Comparison of ENCODE assay signal across 16 cellular contexts in the genomic region with DNA sequence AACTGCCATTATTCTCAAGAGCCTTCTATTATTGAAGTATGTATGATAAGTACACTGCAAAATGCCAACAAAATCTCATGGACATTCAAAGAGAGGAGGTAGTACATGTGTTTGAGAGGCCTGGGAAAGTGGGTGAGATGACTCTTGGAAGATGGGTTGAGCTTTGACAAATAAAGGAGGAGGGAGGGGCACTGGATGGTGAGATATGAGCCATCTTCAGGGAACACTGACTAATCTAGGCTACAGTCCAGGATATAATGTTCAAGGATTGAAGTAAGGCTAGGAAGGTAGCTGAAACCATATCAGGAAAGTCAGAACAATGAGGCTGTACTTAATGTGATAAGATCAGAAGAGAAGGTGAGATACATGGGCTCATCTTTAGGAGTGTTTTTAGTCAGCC.
"Had no signal": no experiment of that assay in that cellular context is flagged by ENCODE, and none has a peak within 500 bp of the region (broad histone marks: within the 10 kb centered on the region; RNA-seq: fewer than 3 reads in every experiment).

No MANE protein-coding gene starts in this region.

- H3K27ac Mint-ChIP-seq: activated CD4-positive, alpha-beta T cell treated with anti-CD3 and anti-CD28 coated beads, Interleukin-2, amount 10 ng/mL, durations not matched to agents 7 days and 5 days; activated naive CD8-positive, alpha-beta T cell treated with anti-CD3 and anti-CD28 coated beads for 36 hours; activated T-helper 1 cell treated with anti-CD3 and anti-CD28 coated beads, Interleukin-12 subunit alpha, Interleukin-12 subunit beta, Interleukin-2, Interleukin-4 antibody, amounts not matched to agents 30 ng/mL and 10 ng/mL and 1 ng/mL, durations not matched to agents 14 hours and 24 hours and 36 hours; dendritic cell treated with granulocyte-macrophage colony-stimulating factor and Interleukin-4, amounts not matched to agents 40 ng/mL and 50 ng/mL, for 4 days; effector memory CD8-positive, alpha-beta T cell; natural killer cell; stimulated activated naive B cell treated with anti-CD40 and anti-IgM and Interleukin-4, amounts not matched to agents 10 μg/mL and 1 μg/mL and 100 μg/mL, for 72 hours; T-helper 2 cell treated with Interferon-gamma antibody and Interleukin-4, amounts not matched to agents 5 μg/mL and 100 μg/mL, for 36 hours had no signal

- H3K27me3 Mint-ChIP-seq: activated CD4-positive, alpha-beta T cell treated with anti-CD3 and anti-CD28 coated beads, Interleukin-2, amount 10 ng/mL, durations not matched to agents 7 days and 5 days; activated naive CD8-positive, alpha-beta T cell treated with anti-CD3 and anti-CD28 coated beads for 36 hours; dendritic cell treated with granulocyte-macrophage colony-stimulating factor and Interleukin-4, amounts not matched to agents 40 ng/mL and 50 ng/mL, for 4 days; effector memory CD8-positive, alpha-beta T cell; stimulated activated naive B cell treated with anti-CD40 and anti-IgM and Interleukin-4, amounts not matched to agents 10 μg/mL and 1 μg/mL and 100 μg/mL, for 72 hours had no signal

- H3K4me1 Mint-ChIP-seq: activated CD4-positive, alpha-beta T cell treated with anti-CD3 and anti-CD28 coated beads, Interleukin-2, amount 10 ng/mL, durations not matched to agents 7 days and 5 days; activated naive CD8-positive, alpha-beta T cell treated with anti-CD3 and anti-CD28 coated beads for 36 hours; natural killer cell; stimulated activated naive B cell treated with anti-CD40 and anti-IgM and Interleukin-4, amounts not matched to agents 10 μg/mL and 1 μg/mL and 100 μg/mL, for 72 hours had no signal

- H3K9me3 ChIP-seq: thyroid gland had no signal

- ATAC-seq: effector memory CD8-positive, alpha-beta T cell; natural killer cell; stimulated activated naive B cell treated with anti-CD40 and anti-IgM and Interleukin-4, amounts not matched to agents 10 μg/mL and 1 μg/mL and 100 μg/mL, for 72 hours had no signal

- H3K27ac ChIP-seq: hepatocyte, thyroid gland had no signal

- H3K4me3 ChIP-seq: hepatocyte, thyroid gland had no signal

- H3K9me3 Mint-ChIP-seq: activated CD4-positive, alpha-beta T cell treated with anti-CD3 and anti-CD28 coated beads, Interleukin-2, amount 10 ng/mL, durations not matched to agents 7 days and 5 days; activated naive CD8-positive, alpha-beta T cell treated with anti-CD3 and anti-CD28 coated beads for 36 hours; activated T-helper 1 cell treated with anti-CD3 and anti-CD28 coated beads, Interleukin-12 subunit alpha, Interleukin-12 subunit beta, Interleukin-2, Interleukin-4 antibody, amounts not matched to agents 30 ng/mL and 10 ng/mL and 1 ng/mL, durations not matched to agents 14 hours and 24 hours and 36 hours; dendritic cell treated with granulocyte-macrophage colony-stimulating factor and Interleukin-4, amounts not matched to agents 40 ng/mL and 50 ng/mL, for 4 days; effector memory CD8-positive, alpha-beta T cell had no signal

- H3K4me3 Mint-ChIP-seq: activated CD4-positive, alpha-beta T cell treated with anti-CD3 and anti-CD28 coated beads, Interleukin-2, amount 10 ng/mL, durations not matched to agents 7 days and 5 days; activated naive CD8-positive, alpha-beta T cell treated with anti-CD3 and anti-CD28 coated beads for 36 hours; activated T-helper 1 cell treated with anti-CD3 and anti-CD28 coated beads, Interleukin-12 subunit alpha, Interleukin-12 subunit beta, Interleukin-2, Interleukin-4 antibody, amounts not matched to agents 30 ng/mL and 10 ng/mL and 1 ng/mL, durations not matched to agents 14 hours and 24 hours and 36 hours; dendritic cell treated with granulocyte-macrophage colony-stimulating factor and Interleukin-4, amounts not matched to agents 40 ng/mL and 50 ng/mL, for 4 days; effector memory CD8-positive, alpha-beta T cell; natural killer cell; stimulated activated naive B cell treated with anti-CD40 and anti-IgM and Interleukin-4, amounts not matched to agents 10 μg/mL and 1 μg/mL and 100 μg/mL, for 72 hours; T-helper 2 cell treated with Interferon-gamma antibody and Interleukin-4, amounts not matched to agents 5 μg/mL and 100 μg/mL, for 36 hours had no signal

- DNase-seq: activated CD4-positive, alpha-beta T cell treated with anti-CD3 and anti-CD28 coated beads, Interleukin-2, amount 10 ng/mL, durations not matched to agents 7 days and 5 days; activated CD4-positive, CD25-positive, alpha-beta regulatory T cell; activated CD8-positive, alpha-beta memory T cell treated with anti-CD3 and anti-CD28 coated beads for 24 hours; activated naive CD8-positive, alpha-beta T cell treated with anti-CD3 and anti-CD28 coated beads for 36 hours; effector memory CD8-positive, alpha-beta T cell; erythroblast; mesenchymal stem cell; natural killer cell; retina; stimulated activated CD4-positive, alpha-beta T cell treated with anti-CD3 and anti-CD28 coated beads, Interleukin-2, amount 100 ng/mL, for 48 hours; stimulated activated naive B cell treated with anti-CD40 and anti-IgM and Interleukin-4, amounts not matched to agents 10 μg/mL and 1 μg/mL and 100 μg/mL, for 72 hours; thyroid gland had no signal

- H3K4me2 ChIP-seq: hepatocyte had no signal

- H3K27me3 ChIP-seq: hepatocyte, thyroid gland had no signal

- H3K79me2 ChIP-seq: hepatocyte had no signal

- H3K36me3 ChIP-seq: thyroid gland had no signal

- H3K4me1 ChIP-seq: thyroid gland had no signal

- H2AFZ ChIP-seq: hepatocyte had no signal
